Comparison of ENCODE assay signal across 8 cellular contexts in the genomic region with DNA sequence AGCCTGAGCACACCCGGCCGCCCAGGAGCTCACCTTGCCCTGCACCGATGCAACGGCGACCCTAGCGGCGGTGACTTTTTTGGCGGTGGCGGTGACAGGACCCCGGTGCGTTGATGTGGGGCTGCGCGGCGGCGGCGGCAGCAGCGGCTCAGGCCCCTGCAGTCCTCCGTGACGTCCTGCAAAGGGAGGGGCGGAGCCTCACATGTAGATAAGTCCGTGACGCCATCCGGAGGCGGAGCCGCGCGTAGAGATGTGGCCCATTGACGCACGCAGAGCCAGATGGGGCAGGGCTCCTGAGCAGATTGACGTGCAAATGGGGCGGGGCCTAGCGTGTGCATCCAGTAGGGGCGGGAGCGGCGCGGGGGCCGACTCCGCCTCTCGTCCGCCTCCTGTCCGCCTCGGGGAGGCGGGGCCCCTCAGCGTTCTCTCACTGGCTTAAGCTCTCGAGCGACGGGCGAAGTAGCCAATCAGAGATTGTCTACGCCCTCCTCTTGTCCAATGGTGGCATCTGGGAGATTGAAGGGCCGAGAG. TPM values are rescaled to one million over a fixed set of nuclear protein-coding genes. Genes with fewer than 3 reads are reported as not detected.
A peak's percentile ranks its signal among the peaks of the same experiment; 100 is the strongest.
DNase-seq lines count a peak whose midpoint lies in the region; ATAC-seq and TF ChIP-seq lines count a peak whose summit lies in the region.

A gene with protein sequence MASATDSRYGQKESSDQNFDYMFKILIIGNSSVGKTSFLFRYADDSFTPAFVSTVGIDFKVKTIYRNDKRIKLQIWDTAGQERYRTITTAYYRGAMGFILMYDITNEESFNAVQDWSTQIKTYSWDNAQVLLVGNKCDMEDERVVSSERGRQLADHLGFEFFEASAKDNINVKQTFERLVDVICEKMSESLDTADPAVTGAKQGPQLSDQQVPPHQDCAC (minus strand): TSS at position 180 of the 531 bp plus-strand sequence. CDS start 1,302 bp downstream, outside the sequence.

- ATAC-seq in HG02870 (IDR thresholded peaks at IDR 0.05; ENCODE audit: unreplicated experiment) (peak; percentile 92), heart right ventricle (peak; percentile 93 to 96 (median 94))

- H3K27ac ChIP-seq in heart right ventricle, result peak within 1 kb of the TSS; percentile 94 to 100 (median 97)

- TF ChIP-seq CTCF in GM13976 (IDR thresholded peaks at IDR 0.05; ENCODE audit: borderline replicate concordance, control extremely low read depth, extremely low read depth, insufficient read depth, missing control alignments), result no peak
- TF ChIP-seq CTCF in heart right ventricle (IDR thresholded peaks at IDR 0.05), result peak in 2 of 9 donors; percentile 12 to 21
- TF ChIP-seq CTCF in type B pancreatic cell (conservative IDR thresholded peaks at IDR 0.05), result peak; percentile 33

- peaks cover 0 to 8% (median 0%) of the 10 kb centered on the region in 7 donors for H3K27me3 ChIP-seq in heart right ventricle

- peaks cover 11 to 35% (median 22%) of the 10 kb centered on the region in 9 donors for H3K4me1 ChIP-seq in heart right ventricle

- peak; percentile 99 for DNase-seq in GM13976 (ENCODE audit: low spot score)
- DNase-seq in NCI-H146 treated with DMSO at 0.1 percent for 48 hours (lab: John Stamatoyannopoulos, UW; ENCODE audit: unreplicated experiment), result peak; percentile 99
- DNase-seq in T-helper 1 cell, result peak; percentile 99 to 100 (median 100)
- peak; percentile 100 for DNase-seq in amniotic stem cell (lab: John Stamatoyannopoulos, UW)
- peak; percentile 100 for DNase-seq in heart right ventricle
- DNase-seq in pons (ENCODE audit: low spot score), result peak; percentile 100
- DNase-seq in type B pancreatic cell (ENCODE audit: extremely low spot score, unreplicated experiment), result peak; percentile 100

- H3K36me3 ChIP-seq in heart right ventricle, result peaks cover 0 to 28% (median 12%) of the 10 kb centered on the region in 9 donors

- H3K4me3 Mint-ChIP-seq in type B pancreatic cell, result peak within 1 kb of the TSS; percentile 96

- H3K36me3 Mint-ChIP-seq in type B pancreatic cell, result no peaks in the 10 kb centered on the region

- intact Hi-C loops in heart right ventricle (cut with DNase I), result loop anchor here in 8 of 10 donors (1.0 to 10.0 kb wide), 9 partner anchors 12 to 211 kb away; a partner anchor contains a TSS

- H3K27ac Mint-ChIP-seq in type B pancreatic cell, result peak within 1 kb of the TSS; percentile 96

- WGBS in heart right ventricle, 2 donors, result 0% methylated on average over 50 of the region's 50 CpGs

- peaks cover 6% of the 10 kb centered on the region for H3K27me3 Mint-ChIP-seq in type B pancreatic cell

- in situ Hi-C loops in GM13976 (cut with MboI; ENCODE audit: low sequenced_read_pairs, unreplicated experiment), result no loop called here

- H3K9me3 Mint-ChIP-seq in type B pancreatic cell, result no peaks in the 10 kb centered on the region

- H3K4me1 Mint-ChIP-seq in type B pancreatic cell (ENCODE audit: unreplicated experiment), result peaks cover 8% of the 10 kb centered on the region

- H3K4me3 ChIP-seq in heart right ventricle, result peak within 1 kb of the TSS; percentile 51 to 80 (median 72)

- no peaks in the 10 kb centered on the region for H3K9me3 ChIP-seq in heart right ventricle

RNA-seq across cellular contexts. Expression of the gene that starts here (rescaled TPM):
- total RNA-seq in heart right ventricle, result 10 to 100 TPM; 24.1 to 36.3 (median 31.4) TPM
- polyA plus RNA-seq in heart right ventricle, result 10 to 100 TPM in 1 of 2 donors, 1 to 10 TPM in 1; 7.8 to 16.7 TPM
- total RNA-seq in type B pancreatic cell (ENCODE audit: low replicate concordance), result 6.7 and 8.7 TPM in 2 replicates

Comparison
In these comparisons a context has a peak if more than half of its experiments do, and no peak if none do; other contexts are left out.
1. Peak in every context shown above with its lines: DNase-seq, ATAC-seq, H3K4me3 ChIP-seq and H3K27ac ChIP-seq.